1 cellular context compared by ENCODE assay signal in the genomic region with DNA sequence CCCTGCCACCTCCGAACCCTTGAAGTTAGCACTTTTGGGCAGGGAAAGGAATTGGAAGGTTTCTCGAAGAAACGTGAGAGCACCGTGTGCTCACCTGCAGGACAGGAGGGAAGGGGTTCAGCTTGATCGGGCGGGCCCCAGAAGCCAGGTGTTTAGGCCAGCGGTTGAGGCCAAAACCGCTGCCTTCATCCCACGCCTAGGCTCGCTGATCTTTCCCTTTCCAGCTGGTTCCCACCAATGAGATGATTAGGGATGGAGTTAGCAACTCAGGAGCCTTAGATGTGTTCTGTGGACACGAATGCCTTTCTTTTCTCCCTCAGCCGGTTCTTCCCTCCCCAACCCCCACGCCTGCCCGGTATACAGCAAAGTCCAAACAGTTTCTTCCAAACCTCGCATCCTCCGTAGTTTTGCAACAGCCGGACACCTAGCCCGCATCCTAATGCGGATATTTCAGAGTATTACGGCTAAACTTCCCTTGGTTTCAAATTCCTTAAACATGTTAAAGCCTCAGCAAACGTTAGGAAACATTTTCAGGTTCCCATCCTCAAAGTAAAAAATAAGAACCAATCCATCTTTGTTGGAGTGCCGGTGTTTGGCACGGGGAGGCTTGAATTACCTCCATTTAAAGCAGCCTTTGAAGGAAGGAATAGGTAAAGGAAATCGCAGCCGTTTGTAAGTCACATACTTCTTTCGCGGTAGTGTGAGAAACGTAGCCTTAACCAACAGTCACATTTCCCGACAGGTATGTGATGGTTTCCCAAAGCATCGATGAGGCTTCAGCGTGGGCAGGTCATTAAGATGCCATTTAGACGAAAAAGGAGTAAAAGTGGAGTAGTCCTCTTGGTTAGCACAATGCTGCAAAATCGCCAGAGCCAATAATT.
A peak's percentile ranks its signal among the peaks of the same experiment; 100 is the strongest.
TF ChIP-seq lines count a peak whose summit lies in the region.

No MANE protein-coding gene starts in this region.

TF ChIP-seq in K562, 482 proteins besides CTCF, POLR2A, EP300 and RAD21 (continued from another document):
- TF ChIP-seq, protein P1, sequence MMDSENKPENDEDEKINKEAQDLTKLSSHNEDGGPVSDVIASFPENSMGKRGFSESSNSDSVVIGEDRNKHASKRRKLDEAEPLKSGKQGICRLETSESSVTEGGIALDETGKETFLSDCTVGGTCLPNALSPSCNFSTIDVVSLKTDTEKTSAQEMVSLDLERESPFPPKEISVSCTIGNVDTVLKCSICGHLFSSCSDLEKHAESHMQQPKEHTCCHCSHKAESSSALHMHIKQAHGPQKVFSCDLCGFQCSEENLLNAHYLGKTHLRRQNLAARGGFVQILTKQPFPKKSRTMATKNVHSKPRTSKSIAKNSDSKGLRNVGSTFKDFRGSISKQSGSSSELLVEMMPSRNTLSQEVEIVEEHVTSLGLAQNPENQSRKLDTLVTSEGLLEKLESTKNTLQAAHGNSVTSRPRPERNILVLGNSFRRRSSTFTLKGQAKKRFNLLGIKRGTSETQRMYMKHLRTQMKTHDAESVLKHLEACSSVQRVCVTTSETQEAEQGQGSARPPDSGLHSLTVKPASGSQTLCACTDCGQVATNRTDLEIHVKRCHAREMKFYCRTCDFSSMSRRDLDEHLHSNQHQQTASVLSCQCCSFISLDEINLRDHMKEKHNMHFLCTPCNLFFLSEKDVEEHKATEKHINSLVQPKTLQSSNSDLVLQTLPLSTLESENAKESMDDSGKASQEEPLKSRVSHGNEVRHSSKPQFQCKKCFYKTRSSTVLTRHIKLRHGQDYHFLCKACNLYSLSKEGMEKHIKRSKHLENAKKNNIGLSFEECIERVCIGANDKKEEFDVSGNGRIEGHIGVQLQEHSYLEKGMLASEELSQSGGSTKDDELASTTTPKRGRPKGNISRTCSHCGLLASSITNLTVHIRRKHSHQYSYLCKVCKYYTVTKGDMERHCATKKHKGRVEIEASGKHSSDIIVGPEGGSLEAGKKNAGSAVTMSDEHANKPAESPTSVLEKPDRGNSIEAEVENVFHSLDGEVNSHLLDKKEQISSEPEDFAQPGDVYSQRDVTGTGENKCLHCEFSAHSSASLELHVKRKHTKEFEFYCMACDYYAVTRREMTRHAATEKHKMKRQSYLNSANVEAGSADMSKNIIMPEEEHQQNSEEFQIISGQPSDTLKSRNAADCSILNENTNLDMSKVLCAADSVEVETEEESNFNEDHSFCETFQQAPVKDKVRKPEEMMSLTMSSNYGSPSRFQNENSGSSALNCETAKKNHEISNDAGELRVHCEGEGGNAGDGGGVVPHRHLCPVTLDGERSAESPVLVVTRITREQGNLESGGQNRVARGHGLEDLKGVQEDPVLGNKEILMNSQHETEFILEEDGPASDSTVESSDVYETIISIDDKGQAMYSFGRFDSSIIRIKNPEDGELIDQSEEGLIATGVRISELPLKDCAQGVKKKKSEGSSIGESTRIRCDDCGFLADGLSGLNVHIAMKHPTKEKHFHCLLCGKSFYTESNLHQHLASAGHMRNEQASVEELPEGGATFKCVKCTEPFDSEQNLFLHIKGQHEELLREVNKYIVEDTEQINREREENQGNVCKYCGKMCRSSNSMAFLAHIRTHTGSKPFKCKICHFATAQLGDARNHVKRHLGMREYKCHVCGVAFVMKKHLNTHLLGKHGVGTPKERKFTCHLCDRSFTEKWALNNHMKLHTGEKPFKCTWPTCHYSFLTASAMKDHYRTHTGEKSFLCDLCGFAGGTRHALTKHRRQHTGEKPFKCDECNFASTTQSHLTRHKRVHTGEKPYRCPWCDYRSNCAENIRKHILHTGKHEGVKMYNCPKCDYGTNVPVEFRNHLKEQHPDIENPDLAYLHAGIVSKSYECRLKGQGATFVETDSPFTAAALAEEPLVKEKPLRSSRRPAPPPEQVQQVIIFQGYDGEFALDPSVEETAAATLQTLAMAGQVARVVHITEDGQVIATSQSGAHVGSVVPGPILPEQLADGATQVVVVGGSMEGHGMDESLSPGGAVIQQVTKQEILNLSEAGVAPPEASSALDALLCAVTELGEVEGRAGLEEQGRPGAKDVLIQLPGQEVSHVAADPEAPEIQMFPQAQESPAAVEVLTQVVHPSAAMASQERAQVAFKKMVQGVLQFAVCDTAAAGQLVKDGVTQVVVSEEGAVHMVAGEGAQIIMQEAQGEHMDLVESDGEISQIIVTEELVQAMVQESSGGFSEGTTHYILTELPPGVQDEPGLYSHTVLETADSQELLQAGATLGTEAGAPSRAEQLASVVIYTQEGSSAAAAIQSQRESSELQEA (IDR thresholded peaks at IDR 0.05; ENCODE audit: low read depth) = no peak
- no peak for TF ChIP-seq PHF20 (IDR thresholded peaks at IDR 0.05; ENCODE audit: partially characterized antibody)
- TF ChIP-seq ATF7 (IDR thresholded peaks at IDR 0.05) = no peak
- no peak for TF ChIP-seq NCOR1 (IDR thresholded peaks at IDR 0.05)
- TF ChIP-seq GABPB1 (CRISPR knock-in tag; IDR thresholded peaks at IDR 0.05) = peak; percentile 12
